In the genomic region with DNA sequence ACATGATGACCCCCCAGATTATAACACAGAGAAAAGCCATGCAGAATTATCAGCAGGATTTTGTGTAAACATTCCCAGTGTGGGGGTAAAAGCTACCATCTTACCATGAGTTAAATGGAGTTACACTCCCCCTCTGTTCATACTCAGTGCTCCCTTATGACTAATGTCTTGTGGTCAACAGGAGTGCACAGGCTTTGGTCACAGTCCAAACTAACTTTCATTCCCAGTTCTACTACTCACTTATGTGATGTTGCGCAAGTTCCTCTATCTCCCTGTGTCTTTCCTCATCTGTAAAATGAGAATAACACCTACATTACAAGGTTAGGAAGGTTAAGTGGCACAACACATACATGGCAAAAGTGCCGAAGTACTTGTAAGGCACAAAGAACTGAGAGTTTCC, we compare ENCODE assay signal across 11 cellular contexts.
DNase-seq lines count a peak whose midpoint lies in the region; ATAC-seq and TF ChIP-seq lines count a peak whose summit lies in the region.
"Had no signal": no experiment of that assay in that cellular context is flagged by ENCODE, and none has a peak within 500 bp of the region (broad histone marks: within the 10 kb centered on the region; RNA-seq: fewer than 3 reads in every experiment).

No MANE protein-coding gene starts in this region.

- H3K27me3 ChIP-seq in PC-9 (ENCODE audit: insufficient read depth, low read depth) (no peaks in the 10 kb centered on the region), tibial artery (no peaks in the 10 kb centered on the region)
- H3K27me3 ChIP-seq: SJSA1 had no signal

- no peak overlapping the region for H2AFZ ChIP-seq in PC-9

- H3K4me1 ChIP-seq in PC-9 (replicated peaks; ENCODE audit: insufficient read depth) = 0 out of 2 replicates have a peak, but pooled peaks cover 6% of the 10 kb centered on the region
- no peaks in the 10 kb centered on the region for H3K4me1 ChIP-seq in tibial artery
- H3K4me1 ChIP-seq: SJSA1 had no signal

- no peaks in the 10 kb centered on the region for H3F3A ChIP-seq in PC-9 (ENCODE audit: insufficient read depth, low read depth)

- H3K36me3 ChIP-seq in PC-9 (ENCODE audit: low read depth) (no peaks in the 10 kb centered on the region), tibial artery (no peaks in the 10 kb centered on the region)
- H3K36me3 ChIP-seq: SJSA1 had no signal

- H3K4me2 ChIP-seq in PC-9 = peak overlapping the region; percentile 14; the same call in 1 of the 2 replicates

- H3K9me2 ChIP-seq in PC-9 (ENCODE audit: insufficient read depth) = no peaks in the 10 kb centered on the region

- POLR2A ChIA-PET in PC-9 (lab: Charles Lee; ENCODE audit: unreplicated experiment) = no interaction called here

- peak; percentile 55 for ATAC-seq in HG02885 (IDR thresholded peaks at IDR 0.05; ENCODE audit: poor library complexity, unreplicated experiment)

- CTCF ChIA-PET in PC-9 (lab: Charles Lee) = no interaction called here

- no peaks in the 10 kb centered on the region for H3K9me3 ChIP-seq in PC-9 (ENCODE audit: insufficient read depth, low read depth)
- H3K9me3 ChIP-seq in tibial artery = no peaks in the 10 kb centered on the region
- H3K9me3 ChIP-seq: SJSA1 had no signal

- no peaks in the 10 kb centered on the region for H3K79me2 ChIP-seq in PC-9 (ENCODE audit: low read depth)

- TF ChIP-seq CTCF in AG10803 (conservative IDR thresholded peaks at IDR 0.05; ENCODE audit: low read length) (no peak), PC-9 (conservative IDR thresholded peaks at IDR 0.05) (no peak), tibial artery (IDR thresholded peaks at IDR 0.05) (no peak)

- intact Hi-C loops in PC-9 (cut with micrococcal nuclease; ENCODE audit: unreplicated experiment) (no loop called here), tibial artery (cut with DNase I; ENCODE audit: low total_unique reads) (no loop called here)

- peak; percentile 2 for DNase-seq in AG10803 (ENCODE audit: low read depth)
- peak in 1 of 2 experiments; percentile 60 for DNase-seq in PC-9
- DNase-seq in epithelial cell of prostate (ENCODE audit: low read depth, low spot score) = peak; percentile 76
- no peak for DNase-seq in tibial artery
- no peak for DNase-seq in HK-2 (ENCODE audit: unreplicated experiment)
- DNase-seq in cerebellar nuclear complex (lab: John Stamatoyannopoulos, UW) = no peak
- DNase-seq in NCI-H2171 treated with DMSO at 0.1 percent for 48 hours (lab: John Stamatoyannopoulos, UW) = no peak
- DNase-seq: activated CD4-positive, alpha-beta T cell treated with anti-CD3 and anti-CD28 coated beads, Interleukin-2, amount 50 U/mL, for 48 hours; activated naive CD4-positive, alpha-beta T cell treated with anti-CD3 and anti-CD28 coated beads, Interleukin-2, amount 50 U/mL, for 16 hours had no signal

- H3K27ac ChIP-seq in PC-9 = no peak overlapping the region
- no peak overlapping the region for H3K27ac ChIP-seq in epithelial cell of prostate
- H3K27ac ChIP-seq in tibial artery = no peak overlapping the region
- H3K27ac ChIP-seq: SJSA1 had no signal

- BruUV-seq in PC-9 (replicated peaks; lab: Mats Ljungman, UMichigan) = no TSS peak

- H4K20me1 ChIP-seq in PC-9 (ENCODE audit: insufficient read depth) = no peaks in the 10 kb centered on the region

- H3K4me3 ChIP-seq in AG10803 (ENCODE audit: low read length) (no peak overlapping the region), PC-9 (no peak overlapping the region), tibial artery (no peak overlapping the region)
- H3K4me3 ChIP-seq: SJSA1 had no signal

Comparison
In these comparisons a context has a peak if more than half of its experiments do, and no peak if none do; other contexts are left out.
1. DNase-seq: peak in AG10803 (single experiment) and epithelial cell of prostate (single experiment); none in tibial artery (0 of 2), HK-2 (single experiment), cerebellar nuclear complex (0 of 2) and NCI-H2171 treated with DMSO at 0.1 percent for 48 hours (single experiment).